ENCODE assay signal across 8 cellular contexts in the genomic region with DNA sequence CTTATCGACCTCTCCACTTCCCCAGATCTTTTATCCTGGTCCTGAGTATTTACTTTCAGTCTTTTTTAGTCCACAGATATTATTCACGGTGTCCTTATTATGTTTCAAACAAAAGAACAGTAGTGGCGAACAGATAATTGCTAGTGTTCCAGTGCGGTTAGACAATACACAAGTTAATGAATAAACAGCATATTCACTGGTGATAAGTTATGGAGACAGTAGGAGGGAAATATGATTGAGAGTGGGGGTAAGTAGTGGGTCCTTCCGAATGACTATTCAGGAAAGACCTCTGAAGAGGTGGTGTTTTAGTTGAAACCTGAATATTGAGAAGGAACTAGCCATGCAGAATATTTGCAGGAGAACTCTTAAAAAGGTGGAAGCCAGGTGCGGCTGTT. TPM values are rescaled to one million over a fixed set of nuclear protein-coding genes. Genes with fewer than 3 reads are reported as not detected.
DNase-seq lines count a peak whose midpoint lies in the region; ATAC-seq and TF ChIP-seq lines count a peak whose summit lies in the region.

No MANE protein-coding gene starts in this region.

- TF ChIP-seq POLR2A in esophagus squamous epithelium (IDR thresholded peaks at IDR 0.05): no peak
- TF ChIP-seq POLR2A in sigmoid colon (IDR thresholded peaks at IDR 0.05): no peak

- DNase-seq in activated naive CD4-positive, alpha-beta T cell treated with anti-CD3 and anti-CD28 coated beads, Interleukin-2, amount 50 U/mL, for 16 hours: no peak
- DNase-seq in esophagus squamous epithelium (lab: John Stamatoyannopoulos, UW): no peak
- no peak for DNase-seq in sigmoid colon
- DNase-seq in left lobe of liver (ENCODE audit: low spot score): no peak
- DNase-seq in SHP77 (lab: John Stamatoyannopoulos, UW): no peak

- H3K9me2 ChIP-seq in OCI-LY1 (ENCODE audit: low read depth, low read length): no peaks in the 10 kb centered on the region

- no peaks in the 10 kb centered on the region for H4K20me1 ChIP-seq in OCI-LY1 (ENCODE audit: insufficient read depth, low read length)

- peaks cover 33% of the 10 kb centered on the region for H3K79me2 ChIP-seq in OCI-LY1 (ENCODE audit: insufficient read depth, low read length)

- intact Hi-C loops in esophagus squamous epithelium (cut with DNase I) (no loop called here), sigmoid colon (cut with DNase I) (no loop called here)

- H3K9me3 ChIP-seq in OCI-LY1 (ENCODE audit: low read length) (no peaks in the 10 kb centered on the region), esophagus squamous epithelium (no peaks in the 10 kb centered on the region), sigmoid colon (no peaks in the 10 kb centered on the region)

- H3K4me1 ChIP-seq in OCI-LY1 (ENCODE audit: insufficient read depth, low read length, severe bottlenecking) (peaks cover 25% of the 10 kb centered on the region), esophagus squamous epithelium (peaks cover 12 to 41% (median 16%) of the 10 kb centered on the region in 3 donors), sigmoid colon (peaks cover 0 to 29% (median 21%) of the 10 kb centered on the region in 4 donors)

- peak overlapping the region; percentile 89 for H3K27ac Mint-ChIP-seq in activated naive CD4-positive, alpha-beta T cell treated with anti-CD3 and anti-CD28 coated beads, Interleukin-2, amount 50 U/mL, for 24 hours

- H3K4me2 ChIP-seq in OCI-LY1 (ENCODE audit: low read length): peak overlapping the region; percentile 100

- H3K9ac ChIP-seq in OCI-LY1 (ENCODE audit: low read length): peak overlapping the region; percentile 93

- WGBS in esophagus squamous epithelium, 2 donors: 4 to 6% methylated on average over 6 of the region's 6 CpGs
- WGBS in sigmoid colon, 2 donors: 1 to 5% methylated on average over 6 of the region's 6 CpGs

- peak overlapping the region; percentile 57 for H3K27ac ChIP-seq in OCI-LY1 (ENCODE audit: low read depth, low read length, poor library complexity, severe bottlenecking)
- peak overlapping the region in 3 of 4 donors; percentile 83 to 95 (median 88) for H3K27ac ChIP-seq in esophagus squamous epithelium
- peak overlapping the region in 3 of 4 donors; percentile 84 to 87 (median 87) for H3K27ac ChIP-seq in sigmoid colon

- no peaks in the 10 kb centered on the region for H3K27me3 Mint-ChIP-seq in activated naive CD4-positive, alpha-beta T cell treated with anti-CD3 and anti-CD28 coated beads, Interleukin-2, amount 50 U/mL, for 24 hours

- no peaks in the 10 kb centered on the region for H3F3A ChIP-seq in OCI-LY1 (ENCODE audit: insufficient read depth, low read length)

- H3K36me3 Mint-ChIP-seq in activated naive CD4-positive, alpha-beta T cell treated with anti-CD3 and anti-CD28 coated beads, Interleukin-2, amount 50 U/mL, for 24 hours: peaks cover 2% of the 10 kb centered on the region

- TF ChIP-seq CTCF in OCI-LY1 (IDR thresholded peaks at IDR 0.05; ENCODE audit: low read length) (no peak), esophagus squamous epithelium (IDR thresholded peaks at IDR 0.05) (no peak), sigmoid colon (IDR thresholded peaks at IDR 0.05) (no peak)

- TF ChIP-seq EP300 in sigmoid colon (IDR thresholded peaks at IDR 0.05): no peak

- ATAC-seq in left lobe of liver: no peak
- ATAC-seq in HG02678 (IDR thresholded peaks at IDR 0.05; ENCODE audit: unreplicated experiment): no peak

- H3K27me3 ChIP-seq in OCI-LY1 (ENCODE audit: insufficient read depth, low read length) (no peaks in the 10 kb centered on the region), esophagus squamous epithelium (no peaks in the 10 kb centered on the region), sigmoid colon (no peaks in the 10 kb centered on the region)

- peak overlapping the region; percentile 95 for H3K4me3 Mint-ChIP-seq in activated naive CD4-positive, alpha-beta T cell treated with anti-CD3 and anti-CD28 coated beads, Interleukin-2, amount 50 U/mL, for 24 hours

- no peak overlapping the region for H2AFZ ChIP-seq in OCI-LY1 (ENCODE audit: low read length)

- peaks cover 36% of the 10 kb centered on the region for H3K4me1 Mint-ChIP-seq in activated naive CD4-positive, alpha-beta T cell treated with anti-CD3 and anti-CD28 coated beads, Interleukin-2, amount 50 U/mL, for 24 hours

- H3K4me3 ChIP-seq in OCI-LY1 (ENCODE audit: low read depth, low read length, poor library complexity, severe bottlenecking) (peak overlapping the region; percentile 97), esophagus squamous epithelium (peak overlapping the region; percentile 67 to 100 (median 88)), sigmoid colon (peak overlapping the region; percentile 90 to 99 (median 98))

- H3K36me3 ChIP-seq in OCI-LY1 (ENCODE audit: insufficient read depth, low read length): peaks cover under 1% of the 10 kb centered on the region; the same call in 1 of the 2 replicates
- peaks cover 0 to under 1% (median 0%) of the 10 kb centered on the region in 3 donors for H3K36me3 ChIP-seq in esophagus squamous epithelium
- H3K36me3 ChIP-seq in sigmoid colon: no peaks in the 10 kb centered on the region

- H3K9me3 Mint-ChIP-seq in activated naive CD4-positive, alpha-beta T cell treated with anti-CD3 and anti-CD28 coated beads, Interleukin-2, amount 50 U/mL, for 24 hours: no peaks in the 10 kb centered on the region

RNA-seq across cellular contexts. Expression of a gene that starts 0.7 kb away (rescaled TPM):
- total RNA-seq in esophagus squamous epithelium (10 to 100 TPM in 2 of 4 donors, 1 to 10 TPM in 2; 8.7 to 17.2 (median 10.9) TPM), sigmoid colon (10 to 100 TPM; 10.3 to 15.0 (median 12.4) TPM), left lobe of liver (11.3 TPM)
- 1 to 10 TPM; 1.6 to 8.8 (median 1.8) TPM for polyA plus RNA-seq in sigmoid colon
